ENCODE assay signal across 10 cellular contexts in genomic region chr12:47803196-47803875, GRCh38. TPM values are rescaled to one million over a fixed set of nuclear protein-coding genes. Genes with fewer than 3 reads are reported as not detected.
A peak's percentile ranks its signal among the peaks of the same experiment; 100 is the strongest.
DNase-seq lines count a peak whose midpoint lies in the region; ATAC-seq and TF ChIP-seq lines count a peak whose summit lies in the region.
"Had no signal": no experiment of that assay in that cellular context is flagged by ENCODE, and none has a peak within 500 bp of the region (broad histone marks: within the 10 kb centered on the region; RNA-seq: fewer than 3 reads in every experiment).

No MANE protein-coding gene starts in this region.

- H3K4me3 Mint-ChIP-seq in naive B cell = peak overlapping the region in 7 of 8 donors; percentile 30 to 89 (median 66)

- H3K27ac ChIP-seq in right atrium auricular region = peak overlapping the region; percentile 46 to 68
- peak overlapping the region; percentile 16 for H3K27ac ChIP-seq in angular gyrus (ENCODE audit: low read depth, low read length)

- peak overlapping the region; percentile 55 to 99 (median 74) for H3K27ac Mint-ChIP-seq in naive B cell

- H3K4me1 ChIP-seq in right atrium auricular region = peaks cover 0 to 100% of the 10 kb centered on the region in 2 donors

- peaks cover 19% of the 10 kb centered on the region for H3K36me3 ChIP-seq in right atrium auricular region

- peaks cover 65 to 90% (median 87%) of the 10 kb centered on the region in 3 donors for H3K4me1 Mint-ChIP-seq in naive B cell

- H3K9me3 ChIP-seq in right atrium auricular region = no peaks in the 10 kb centered on the region

- no peak overlapping the region for H3K4me3 ChIP-seq in right atrium auricular region

- no peak for TF ChIP-seq CTCF in right atrium auricular region (IDR thresholded peaks at IDR 0.05)
- TF ChIP-seq CTCF in GM13977 (IDR thresholded peaks at IDR 0.05; ENCODE audit: extremely low read depth, insufficient read depth, missing control alignments) = no peak

- H3K36me3 Mint-ChIP-seq in naive B cell = no peaks in the 10 kb centered on the region

- no peaks in the 10 kb centered on the region for H3K27me3 ChIP-seq in right atrium auricular region

- DNase-seq in right atrium auricular region (ENCODE audit: low spot score) (no peak), Right ventricle myocardium superior (no peak), naive B cell (no peak), NCI-H1694 treated with DMSO at 0.1 percent for 48 hours (lab: John Stamatoyannopoulos, UW) (no peak), nucleus accumbens (lab: John Stamatoyannopoulos, UW) (no peak), GM13977 (ENCODE audit: low spot score) (no peak), H4 (ENCODE audit: low spot score) (no peak)
- DNase-seq: NK-92 treated with Interleukin-12 subunit alpha and Interleukin-12 subunit beta, amount 100 ng/mL, for 24 hours; stimulated activated CD4-positive, alpha-beta T cell treated with anti-CD3 and anti-CD28 coated beads, Interleukin-15, amount 100 ng/mL, for 24 hours had no signal

- no peaks in the 10 kb centered on the region for H3K9me3 Mint-ChIP-seq in naive B cell

- ATAC-seq in Right ventricle myocardium superior (ENCODE audit: poor library complexity) (no peak), naive B cell (ENCODE audit: low read depth in 2 of 2) (peak; percentile 12 to 22)

- intact Hi-C loops in Right ventricle myocardium superior (cut with DNase I) = no loop called here

- in situ Hi-C loops in GM13977 (cut with MboI; ENCODE audit: low pct_unique_long_range_greater_than_20kb, low sequenced_read_pairs, unreplicated experiment) = no loop called here

- no peaks in the 10 kb centered on the region for H3K27me3 Mint-ChIP-seq in naive B cell

RNA-seq across cellular contexts. Expression of gene HDAC7, which starts 16.4 kb away (rescaled TPM):
- total RNA-seq in right atrium auricular region = 10 to 100 TPM; 33.4 to 60.2 TPM
- total RNA-seq in Right ventricle myocardium superior = 35.9 TPM
- 10 to 100 TPM in 1 of 6 donors, 1 to 10 TPM in 5; 4.5 to 17.1 (median 7.0) TPM for polyA plus RNA-seq in naive B cell (ENCODE audit: low read depth in 6 of 6)
- 10.0 and 13.7 TPM in 2 replicates for total RNA-seq in H4 (2014; rRNA removed; shearing (Covaris generic))

RNA-seq across cellular contexts. Expression of gene SLC48A1, which starts 30.3 kb away (rescaled TPM):
- 10 to 100 TPM; 48.9 to 52.0 TPM for total RNA-seq in right atrium auricular region
- 26.8 TPM for total RNA-seq in Right ventricle myocardium superior
- polyA plus RNA-seq in naive B cell (ENCODE audit: low read depth in 6 of 6) = 10 to 100 TPM; 12.2 to 18.3 (median 13.9) TPM
- 11.9 and 14.0 TPM in 2 replicates for total RNA-seq in H4 (2014; rRNA removed; shearing (Covaris generic))

RNA-seq across cellular contexts. Expression of gene RAPGEF3, which starts 44.7 kb away (rescaled TPM):
- total RNA-seq in right atrium auricular region = 10 to 100 TPM; 19.8 to 26.8 TPM
- 30.6 TPM for total RNA-seq in Right ventricle myocardium superior
- polyA plus RNA-seq in naive B cell (ENCODE audit: low read depth in 6 of 6) = 1 to 10 TPM in 2 of 6 donors, under 1 TPM in 3, not detected in 1; 0.39 to 2.6 (median 0.52) TPM
- 2.0 and 3.0 TPM in 2 replicates for total RNA-seq in H4 (2014; rRNA removed; shearing (Covaris generic))
